In the genomic region with DNA sequence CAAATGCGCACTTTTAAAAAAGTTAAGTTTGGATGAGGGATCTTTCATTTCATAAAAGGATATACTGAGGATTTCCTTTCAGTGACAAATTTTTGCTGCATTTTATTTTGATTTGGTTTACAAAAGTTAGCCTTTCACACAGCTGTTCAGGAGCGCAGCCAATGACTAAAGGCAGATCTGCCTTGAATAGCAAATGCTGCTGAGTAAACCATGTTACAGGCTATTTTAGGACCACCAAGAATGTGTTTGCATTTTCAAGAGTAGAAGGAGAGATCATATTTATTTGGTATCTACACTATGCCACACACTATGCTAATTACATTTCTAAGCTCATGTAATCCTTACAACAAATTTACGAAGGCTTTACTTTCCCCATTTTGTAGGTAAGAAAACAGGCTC, we compare ENCODE assay signal across 20 cellular contexts.
DNase-seq lines count a peak whose midpoint lies in the region; ATAC-seq, FAIRE-seq and TF ChIP-seq lines count a peak whose summit lies in the region.
"Had no signal": no experiment of that assay in that cellular context is flagged by ENCODE, and none has a peak within 500 bp of the region (broad histone marks: within the 10 kb centered on the region; RNA-seq: fewer than 3 reads in every experiment).

No MANE protein-coding gene starts in this region.

- H3K4me1 ChIP-seq in breast epithelium = no peaks in the 10 kb centered on the region
- H3K4me1 ChIP-seq in astrocyte (ENCODE audit: insufficient read depth, low read length) = no peaks in the 10 kb centered on the region
- H3K4me1 ChIP-seq: Caco-2 had no signal

- POLR2A ChIA-PET in MCF 10A (lab: Yijun Ruan, JAX) = no interaction called here

- H3K27ac ChIP-seq in breast epithelium = no peak overlapping the region
- no peak overlapping the region for H3K27ac ChIP-seq in astrocyte (ENCODE audit: low read depth, low read length)
- H3K27ac ChIP-seq: 22Rv1, A549, C4-2B had no signal

- H3K4me3 Mint-ChIP-seq in MCF 10A (ENCODE audit: unreplicated experiment) = no peak overlapping the region
- no peak overlapping the region for H3K4me3 Mint-ChIP-seq in astrocyte (ENCODE audit: unreplicated experiment)
- no peak overlapping the region for H3K4me3 Mint-ChIP-seq in activated T-cell treated with anti-CD3 and anti-CD28 coated beads, Interleukin-2, amount 50 U/mL, for 72 hours
- H3K4me3 Mint-ChIP-seq: CD4-positive, alpha-beta T cell; H9 had no signal

- H3K9me3 ChIP-seq in breast epithelium (no peaks in the 10 kb centered on the region), astrocyte (ENCODE audit: insufficient read depth, low read depth, low read length) (no peaks in the 10 kb centered on the region)
- H3K9me3 ChIP-seq: A549, Caco-2 had no signal

- H3K79me2 ChIP-seq in astrocyte (ENCODE audit: insufficient read depth, low read length) = no peaks in the 10 kb centered on the region

- intact Hi-C loops in MCF 10A (cut with micrococcal nuclease) (no loop called here), breast epithelium (cut with DNase I; ENCODE audit: low total_unique reads) (no loop called here)

- no peak for DNase-seq in MCF 10A (ENCODE audit: unreplicated experiment)
- DNase-seq in breast epithelium (ENCODE audit: low spot score in 2 of 2) = no peak
- no peak for DNase-seq in astrocyte (ENCODE audit: low read depth)
- DNase-seq in myocyte (ENCODE audit: low read depth) = peak; percentile 56
- DNase-seq in superior temporal gyrus (ENCODE audit: extremely low spot score) = peak; percentile 31
- no peak for DNase-seq in activated T-cell treated with anti-CD3 and anti-CD28 coated beads, Interleukin-2, amount 50 U/mL, for 72 hours
- DNase-seq in HPDE6-E6E7 (ENCODE audit: extremely low spot score) = no peak
- no peak for DNase-seq in stimulated activated CD4-positive, alpha-beta T cell treated with anti-CD3 and anti-CD28 coated beads, Interleukin-2, amount 100 ng/mL, for 48 hours
- DNase-seq: AML-193; Caco-2; CD4-positive, alpha-beta T cell; GDM1; H9 had no signal

- CTCF ChIA-PET in MCF 10A (lab: Yijun Ruan, JAX) = interaction anchor here (0.5 to 0.9 kb wide), 4 partner anchors 12 to 511 kb away, joined by 3 to 4 read pairs (median 3); no protein-coding TSS in a partner anchor

- peaks cover 12% of the 10 kb centered on the region for H3K27me3 Mint-ChIP-seq in MCF 10A (ENCODE audit: insufficient read depth, unreplicated experiment)
- H3K27me3 Mint-ChIP-seq in astrocyte (ENCODE audit: low read depth, unreplicated experiment) = peaks cover 2% of the 10 kb centered on the region
- peaks cover 22% of the 10 kb centered on the region for H3K27me3 Mint-ChIP-seq in activated T-cell treated with anti-CD3 and anti-CD28 coated beads, Interleukin-2, amount 50 U/mL, for 72 hours (ENCODE audit: low read depth)
- H3K27me3 Mint-ChIP-seq: CD4-positive, alpha-beta T cell had no signal

- BruUV-seq in MCF 10A (replicated peaks; lab: Mats Ljungman, UMichigan) = no TSS peak

- peaks cover 6% of the 10 kb centered on the region for H3K36me3 Mint-ChIP-seq in MCF 10A (ENCODE audit: insufficient read depth, unreplicated experiment)
- H3K36me3 Mint-ChIP-seq in astrocyte (ENCODE audit: low read depth, unreplicated experiment) = peaks cover 2% of the 10 kb centered on the region
- H3K36me3 Mint-ChIP-seq in activated T-cell treated with anti-CD3 and anti-CD28 coated beads, Interleukin-2, amount 50 U/mL, for 72 hours (ENCODE audit: insufficient read depth in 2 of 2) = peaks cover 0 to 6% of the 10 kb centered on the region in 2 donors

- TF ChIP-seq POLR2A in breast epithelium (IDR thresholded peaks at IDR 0.05) = no peak

- H3K4me2 ChIP-seq in astrocyte (ENCODE audit: low read length) = no peak overlapping the region
- H3K4me2 ChIP-seq: A549 had no signal

- H4K20me1 ChIP-seq in astrocyte (ENCODE audit: insufficient read depth, low read length) = no peaks in the 10 kb centered on the region

- FAIRE-seq in astrocyte (lab: Jason Lieb, UNC) = peak; percentile 72
- FAIRE-seq: D721Med, GM12892, H1, HepG2 had no signal

- TF ChIP-seq CTCF in MCF 10A (IDR thresholded peaks at IDR 0.05; ENCODE audit: unreplicated experiment) = no peak
- TF ChIP-seq CTCF in breast epithelium (IDR thresholded peaks at IDR 0.05) = no peak
- no peak for TF ChIP-seq CTCF in astrocyte (IDR thresholded peaks at IDR 0.05; ENCODE audit: insufficient read depth, low read depth, low read length)

- no peak for ATAC-seq in activated T-cell treated with anti-CD3 and anti-CD28 coated beads, Interleukin-2, amount 50 U/mL, for 72 hours (replicated peaks in 1 of 2)
- ATAC-seq: A549, HepG2 had no signal

- H3K27ac Mint-ChIP-seq in MCF 10A (ENCODE audit: low read depth, unreplicated experiment) (peak overlapping the region; percentile 52), astrocyte (ENCODE audit: unreplicated experiment) (no peak overlapping the region)
- no peak overlapping the region for H3K27ac Mint-ChIP-seq in activated T-cell treated with anti-CD3 and anti-CD28 coated beads, Interleukin-2, amount 50 U/mL, for 72 hours
- H3K27ac Mint-ChIP-seq: CD4-positive, alpha-beta T cell; H9 had no signal

- no peaks in the 10 kb centered on the region for H3K36me3 ChIP-seq in breast epithelium
- no peaks in the 10 kb centered on the region for H3K36me3 ChIP-seq in astrocyte (ENCODE audit: insufficient read depth, low read length)

- H3K9me3 Mint-ChIP-seq in MCF 10A (ENCODE audit: unreplicated experiment) (no peaks in the 10 kb centered on the region), astrocyte (ENCODE audit: unreplicated experiment) (no peaks in the 10 kb centered on the region)
- no peaks in the 10 kb centered on the region for H3K9me3 Mint-ChIP-seq in activated T-cell treated with anti-CD3 and anti-CD28 coated beads, Interleukin-2, amount 50 U/mL, for 72 hours
- H3K9me3 Mint-ChIP-seq: CD4-positive, alpha-beta T cell had no signal

- H2AFZ ChIP-seq in astrocyte (ENCODE audit: low read depth, low read length) = no peak overlapping the region

- no peak overlapping the region for H3K9ac ChIP-seq in astrocyte (ENCODE audit: low read length)

- H3K4me1 Mint-ChIP-seq in MCF 10A (ENCODE audit: insufficient read depth, unreplicated experiment) (peaks cover 13% of the 10 kb centered on the region), astrocyte (ENCODE audit: low read depth, unreplicated experiment) (no peaks in the 10 kb centered on the region)
- H3K4me1 Mint-ChIP-seq in activated T-cell treated with anti-CD3 and anti-CD28 coated beads, Interleukin-2, amount 50 U/mL, for 72 hours (ENCODE audit: low read depth) = peaks cover 24% of the 10 kb centered on the region

- H3K27me3 ChIP-seq in breast epithelium (peaks cover 0 to 5% of the 10 kb centered on the region in 2 donors), astrocyte (ENCODE audit: insufficient read depth, low read length) (no peaks in the 10 kb centered on the region)

- no peak overlapping the region for H3K4me3 ChIP-seq in breast epithelium
- no peak overlapping the region for H3K4me3 ChIP-seq in astrocyte (ENCODE audit: insufficient read depth, low read depth, low read length)
- H3K4me3 ChIP-seq: A549 had no signal

Comparison
In these comparisons a context has a peak if more than half of its experiments do, and no peak if none do; other contexts are left out.
1. DNase-seq: peak in myocyte (single experiment) and superior temporal gyrus (single experiment); none in MCF 10A (single experiment), breast epithelium (0 of 2), astrocyte (single experiment), activated T-cell treated with anti-CD3 and anti-CD28 coated beads, Interleukin-2, amount 50 U/mL, for 72 hours (0 of 2), HPDE6-E6E7 (single experiment) and stimulated activated CD4-positive, alpha-beta T cell treated with anti-CD3 and anti-CD28 coated beads, Interleukin-2, amount 100 ng/mL, for 48 hours (0 of 2).